In genomic region chr6:28775405-28776129, GRCh38 we compare ENCODE assay signal across 17 cellular contexts.
DNase-seq lines count a peak whose midpoint lies in the region; ATAC-seq and TF ChIP-seq lines count a peak whose summit lies in the region.
"Had no signal": no experiment of that assay in that cellular context is flagged by ENCODE, and none has a peak within 500 bp of the region (broad histone marks: within the 10 kb centered on the region; RNA-seq: fewer than 3 reads in every experiment).

No MANE protein-coding gene starts in this region.

- H3K4me3 Mint-ChIP-seq in activated naive CD8-positive, alpha-beta T cell = no peak overlapping the region
- H3K4me3 Mint-ChIP-seq in activated naive CD8-positive, alpha-beta T cell treated with anti-CD3 and anti-CD28 coated beads, Interleukin-2, amount 50 U/mL, for 24 hours = no peak overlapping the region
- H3K4me3 Mint-ChIP-seq in activated CD4-positive, alpha-beta memory T cell treated with anti-CD3 and anti-CD28 coated beads, Interleukin-2, amount 10 ng/mL, durations not matched to agents 7 days and 5 days = peak overlapping the region; percentile 1
- no peak overlapping the region for H3K4me3 Mint-ChIP-seq in glutamatergic neuron (ENCODE audit: unreplicated experiment)

- ATAC-seq in activated naive CD8-positive, alpha-beta T cell treated with anti-CD3 and anti-CD28 coated beads, Interleukin-2, amount 50 U/mL, for 24 hours = no peak
- no peak for ATAC-seq in HG03039 (IDR thresholded peaks at IDR 0.05; ENCODE audit: unreplicated experiment)
- no peak for ATAC-seq in HG03442 (IDR thresholded peaks at IDR 0.05; ENCODE audit: unreplicated experiment)
- ATAC-seq: left lobe of liver, right cardiac atrium had no signal

- no peak overlapping the region for H3K9ac ChIP-seq in iPS-15b (ENCODE audit: low read depth, low read length)
- H3K9ac ChIP-seq: SK-N-SH had no signal

- H3K27ac Mint-ChIP-seq in activated naive CD8-positive, alpha-beta T cell = peak overlapping the region; percentile 37
- H3K27ac Mint-ChIP-seq in activated naive CD8-positive, alpha-beta T cell treated with anti-CD3 and anti-CD28 coated beads, Interleukin-2, amount 50 U/mL, for 24 hours = no peak overlapping the region
- no peak overlapping the region for H3K27ac Mint-ChIP-seq in activated CD4-positive, alpha-beta memory T cell treated with anti-CD3 and anti-CD28 coated beads, Interleukin-2, amount 10 ng/mL, durations not matched to agents 7 days and 5 days
- no peak overlapping the region for H3K27ac Mint-ChIP-seq in glutamatergic neuron (ENCODE audit: unreplicated experiment)

- H3K4me3 ChIP-seq in iPS-15b (ENCODE audit: low read depth, low read length) = peak overlapping the region; percentile 44
- H3K4me3 ChIP-seq: thyroid gland had no signal

- peaks cover 8% of the 10 kb centered on the region for H3K36me3 Mint-ChIP-seq in activated naive CD8-positive, alpha-beta T cell
- peaks cover 15% of the 10 kb centered on the region for H3K36me3 Mint-ChIP-seq in activated naive CD8-positive, alpha-beta T cell treated with anti-CD3 and anti-CD28 coated beads, Interleukin-2, amount 50 U/mL, for 24 hours (ENCODE audit: low read depth)
- H3K36me3 Mint-ChIP-seq in activated CD4-positive, alpha-beta memory T cell treated with anti-CD3 and anti-CD28 coated beads, Interleukin-2, amount 10 ng/mL, durations not matched to agents 7 days and 5 days (ENCODE audit: low read depth) = peaks cover 22% of the 10 kb centered on the region
- no peaks in the 10 kb centered on the region for H3K36me3 Mint-ChIP-seq in glutamatergic neuron (ENCODE audit: unreplicated experiment)

- no peak for DNase-seq in activated naive CD8-positive, alpha-beta T cell treated with anti-CD3 and anti-CD28 coated beads, Interleukin-2, amount 50 U/mL, for 24 hours
- DNase-seq in activated CD4-positive, alpha-beta memory T cell treated with anti-CD3 and anti-CD28 coated beads, Interleukin-2, amount 10 ng/mL, durations not matched to agents 7 days and 5 days = no peak
- DNase-seq in RKO (ENCODE audit: low spot score) (no peak), glutamatergic neuron (no peak)
- DNase-seq: aorta; Calu3; cortex of kidney; NCI-H446; right cardiac atrium; SK-N-SH; stimulated activated CD8-positive, alpha-beta memory T cell treated with anti-CD3 and anti-CD28 coated beads, Interleukin-4, amount 100 ng/mL, for 48 hours; thyroid gland had no signal

- no peaks in the 10 kb centered on the region for H3K4me1 ChIP-seq in iPS-15b (ENCODE audit: control insufficient read depth, insufficient read depth, low read length)
- H3K4me1 ChIP-seq: thyroid gland had no signal

- peaks cover 76% of the 10 kb centered on the region for H3K27me3 Mint-ChIP-seq in activated naive CD8-positive, alpha-beta T cell
- peaks cover 90% of the 10 kb centered on the region for H3K27me3 Mint-ChIP-seq in activated naive CD8-positive, alpha-beta T cell treated with anti-CD3 and anti-CD28 coated beads, Interleukin-2, amount 50 U/mL, for 24 hours
- peaks cover 93% of the 10 kb centered on the region for H3K27me3 Mint-ChIP-seq in activated CD4-positive, alpha-beta memory T cell treated with anti-CD3 and anti-CD28 coated beads, Interleukin-2, amount 10 ng/mL, durations not matched to agents 7 days and 5 days
- peaks cover 56% of the 10 kb centered on the region for H3K27me3 Mint-ChIP-seq in glutamatergic neuron (ENCODE audit: unreplicated experiment)

- CTCF ChIA-PET in activated CD4-positive, alpha-beta memory T cell treated with anti-CD3 and anti-CD28 coated beads, Interleukin-2, amount 10 ng/mL, durations not matched to agents 7 days and 5 days (lab: Charles Lee) = no interaction called here

- H3K9me3 Mint-ChIP-seq in activated naive CD8-positive, alpha-beta T cell (ENCODE audit: low read depth) = no peaks in the 10 kb centered on the region
- H3K9me3 Mint-ChIP-seq in activated naive CD8-positive, alpha-beta T cell treated with anti-CD3 and anti-CD28 coated beads, Interleukin-2, amount 50 U/mL, for 24 hours = peaks cover 48% of the 10 kb centered on the region
- peaks cover 9% of the 10 kb centered on the region for H3K9me3 Mint-ChIP-seq in activated CD4-positive, alpha-beta memory T cell treated with anti-CD3 and anti-CD28 coated beads, Interleukin-2, amount 10 ng/mL, durations not matched to agents 7 days and 5 days
- H3K9me3 Mint-ChIP-seq in glutamatergic neuron (ENCODE audit: unreplicated experiment) = peaks cover 11% of the 10 kb centered on the region

- no peaks in the 10 kb centered on the region for H3K9me3 ChIP-seq in iPS-15b (ENCODE audit: control insufficient read depth, insufficient read depth, low read length)
- H3K9me3 ChIP-seq: SK-N-SH, thyroid gland had no signal

- POLR2A ChIA-PET in activated CD4-positive, alpha-beta memory T cell treated with anti-CD3 and anti-CD28 coated beads, Interleukin-2, amount 10 ng/mL, durations not matched to agents 7 days and 5 days (lab: Charles Lee) = no interaction called here

- TF ChIP-seq CTCF in glutamatergic neuron (IDR thresholded peaks at IDR 0.05; ENCODE audit: partially characterized antibody, unreplicated experiment) = no peak

- H3K4me1 Mint-ChIP-seq in activated naive CD8-positive, alpha-beta T cell (ENCODE audit: low read depth) = peaks cover 8% of the 10 kb centered on the region
- H3K4me1 Mint-ChIP-seq in activated naive CD8-positive, alpha-beta T cell treated with anti-CD3 and anti-CD28 coated beads, Interleukin-2, amount 50 U/mL, for 24 hours = peaks cover 5% of the 10 kb centered on the region
- no peaks in the 10 kb centered on the region for H3K4me1 Mint-ChIP-seq in activated CD4-positive, alpha-beta memory T cell treated with anti-CD3 and anti-CD28 coated beads, Interleukin-2, amount 10 ng/mL, durations not matched to agents 7 days and 5 days
- peaks cover 4% of the 10 kb centered on the region for H3K4me1 Mint-ChIP-seq in glutamatergic neuron (ENCODE audit: low read depth, unreplicated experiment)

- no peaks in the 10 kb centered on the region for H3K36me3 ChIP-seq in iPS-15b (ENCODE audit: control insufficient read depth, insufficient read depth, low read length)
- H3K36me3 ChIP-seq: thyroid gland had no signal

- H3K27me3 ChIP-seq in iPS-15b (ENCODE audit: control insufficient read depth, insufficient read depth, low read length) = peaks cover 93% of the 10 kb centered on the region
